9 cellular contexts compared by ENCODE assay signal in genomic region chr13:40116008-40116407, GRCh38.
DNase-seq lines count a peak whose midpoint lies in the region; ATAC-seq, FAIRE-seq and TF ChIP-seq lines count a peak whose summit lies in the region.
"Had no signal": no experiment of that assay in that cellular context is flagged by ENCODE, and none has a peak within 500 bp of the region (broad histone marks: within the 10 kb centered on the region; RNA-seq: fewer than 3 reads in every experiment).

No MANE protein-coding gene starts in this region.

- H3K27me3 Mint-ChIP-seq in T-helper 2 cell treated with Interferon-gamma antibody and Interleukin-4, amounts not matched to agents 5 μg/mL and 100 μg/mL, for 36 hours (ENCODE audit: low read depth), result peaks cover under 1% of the 10 kb centered on the region

- peaks cover 17% of the 10 kb centered on the region for H3K4me1 Mint-ChIP-seq in T-helper 2 cell treated with Interferon-gamma antibody and Interleukin-4, amounts not matched to agents 5 μg/mL and 100 μg/mL, for 36 hours (ENCODE audit: low read depth)

- H3K9me3 ChIP-seq in mucosa of rectum (ENCODE audit: control insufficient read depth in 2 of 2, low read length in 2 of 2), result no peaks in the 10 kb centered on the region

- H3K36me3 Mint-ChIP-seq in T-helper 2 cell treated with Interferon-gamma antibody and Interleukin-4, amounts not matched to agents 5 μg/mL and 100 μg/mL, for 36 hours (ENCODE audit: low read depth), result no peaks in the 10 kb centered on the region

- H3K27ac Mint-ChIP-seq in T-helper 2 cell treated with Interferon-gamma antibody and Interleukin-4, amounts not matched to agents 5 μg/mL and 100 μg/mL, for 36 hours, result peak overlapping the region; percentile 75

- no peak for TF ChIP-seq POLR2A in GM12892 (IDR thresholded peaks at IDR 0.05; ENCODE audit: low read depth, low read length)
- no peak for TF ChIP-seq POLR2A in GM18505 (IDR thresholded peaks at IDR 0.05; ENCODE audit: borderline replicate concordance, extremely low read depth, insufficient read depth, insufficient read length)

- H3K27ac ChIP-seq in mucosa of rectum (ENCODE audit: low read depth in 2 of 2, low read length in 2 of 2), result peak overlapping the region; percentile 53 to 69
- H3K27ac ChIP-seq: parathyroid adenoma had no signal

- peak; percentile 85 for FAIRE-seq in GM12892 (lab: Jason Lieb, UNC)

- ATAC-seq in HG02885 (IDR thresholded peaks at IDR 0.05; ENCODE audit: poor library complexity, unreplicated experiment), result peak; percentile 74
- no peak for ATAC-seq in GM18505 (IDR thresholded peaks at IDR 0.05; ENCODE audit: unreplicated experiment)

- H3K9ac ChIP-seq in mucosa of rectum (ENCODE audit: low read depth in 1 of 2, low read length in 2 of 2), result no peak overlapping the region
- H3K9ac ChIP-seq: parathyroid adenoma had no signal

- H3K4me3 Mint-ChIP-seq in T-helper 2 cell treated with Interferon-gamma antibody and Interleukin-4, amounts not matched to agents 5 μg/mL and 100 μg/mL, for 36 hours, result peak overlapping the region; percentile 48

- no peaks in the 10 kb centered on the region for H3K36me3 ChIP-seq in mucosa of rectum (ENCODE audit: control insufficient read depth in 2 of 2, insufficient read depth in 2 of 2, low read length in 2 of 2)

- H3K9me3 Mint-ChIP-seq in T-helper 2 cell treated with Interferon-gamma antibody and Interleukin-4, amounts not matched to agents 5 μg/mL and 100 μg/mL, for 36 hours, result peaks cover 8% of the 10 kb centered on the region

- H3K4me1 ChIP-seq in mucosa of rectum (ENCODE audit: control insufficient read depth in 2 of 2, insufficient read depth in 2 of 2, low read length in 2 of 2), result peaks cover 5 to 13% of the 10 kb centered on the region in 2 donors
- H3K4me1 ChIP-seq: parathyroid adenoma had no signal

- no peaks in the 10 kb centered on the region for H3K27me3 ChIP-seq in mucosa of rectum (ENCODE audit: control insufficient read depth in 2 of 2, insufficient read depth in 2 of 2, low read length in 2 of 2)

- H3K4me3 ChIP-seq in mucosa of rectum (ENCODE audit: low read length in 2 of 2), result no peak overlapping the region

- DNase-seq in GM12892 (ENCODE audit: insufficient read length) (no peak), dermis microvascular lymphatic vessel endothelial cell (ENCODE audit: low read depth in 2 of 2) (peak; percentile 99), cerebellar cortex (ENCODE audit: low spot score) (no peak), epidermal melanocyte (ENCODE audit: insufficient read length, low spot score) (no peak)
- peak; percentile 53 for DNase-seq in T-helper 2 cell treated with Interferon-gamma antibody and Interleukin-4, amounts not matched to agents 5 μg/mL and 100 μg/mL, for 36 hours (ENCODE audit: low spot score)

Comparison
In these comparisons a context has a peak if more than half of its experiments do, and no peak if none do; other contexts are left out.
1. DNase-seq: peak in T-helper 2 cell treated with Interferon-gamma antibody and Interleukin-4, amounts not matched to agents 5 μg/mL and 100 μg/mL, for 36 hours (single experiment) and dermis microvascular lymphatic vessel endothelial cell (2 of 2); none in GM12892 (single experiment), cerebellar cortex (single experiment) and epidermal melanocyte (single experiment).